ENCODE assay signal across 1 cellular context in genomic region chr17:35555695-35556094, GRCh38.
TF ChIP-seq lines count a peak whose summit lies in the region.

No MANE protein-coding gene starts in this region.

TF ChIP-seq in GM23338, 12 proteins besides CTCF, POLR2A, EP300 and RAD21 (continued from another document):
- no peak for TF ChIP-seq REST (IDR thresholded peaks at IDR 0.05; ENCODE audit: unreplicated experiment)
- no peak for TF ChIP-seq ETS1 (IDR thresholded peaks at IDR 0.05)
- TF ChIP-seq EZH2phosphoT487 (IDR thresholded peaks at IDR 0.05; ENCODE audit: unreplicated experiment), result no peak
- no peak for TF ChIP-seq ZNF331 (CRISPR knock-in tag; IDR thresholded peaks at IDR 0.05; ENCODE audit: low read depth)
- no peak for TF ChIP-seq NANOG (IDR thresholded peaks at IDR 0.05; ENCODE audit: borderline replicate concordance)
- no peak for TF ChIP-seq ZNF462 (CRISPR knock-in tag; IDR thresholded peaks at IDR 0.05)
